In the genomic region with DNA sequence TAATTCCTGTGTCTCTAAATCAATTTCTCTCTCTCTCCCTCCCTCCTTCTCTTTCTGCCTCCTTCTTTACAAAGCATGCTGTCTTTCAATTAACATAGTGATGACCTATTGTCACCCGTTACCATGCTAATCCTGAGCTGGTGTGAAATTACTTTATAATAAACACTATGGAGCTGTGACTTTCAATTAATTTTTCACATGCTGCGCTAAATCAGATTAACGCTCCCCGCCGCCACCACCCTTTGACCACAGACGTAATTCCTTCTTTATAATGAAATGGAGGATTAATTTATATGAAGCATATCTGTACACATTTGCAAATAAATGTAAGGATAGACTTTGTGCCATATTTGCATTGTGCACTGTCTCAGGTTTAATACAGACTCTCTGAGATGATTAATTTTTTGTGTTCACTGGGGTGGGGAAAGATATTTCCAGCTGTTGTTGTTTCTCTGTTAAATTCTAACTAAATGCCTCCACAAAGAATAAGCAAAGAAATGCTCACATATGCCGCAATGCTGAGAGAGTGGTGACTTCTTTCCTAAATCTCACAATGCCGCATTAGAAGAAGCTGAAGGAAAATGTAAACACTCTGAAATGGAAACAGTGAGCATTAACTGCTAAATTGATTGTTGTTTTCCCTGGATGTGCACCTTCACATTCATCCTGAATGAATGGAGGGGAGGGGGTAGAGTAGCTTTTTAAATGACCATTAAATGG, we compare ENCODE assay signal across 24 cellular contexts.
A peak's percentile ranks its signal among the peaks of the same experiment; 100 is the strongest.
DNase-seq lines count a peak whose midpoint lies in the region; ATAC-seq and TF ChIP-seq lines count a peak whose summit lies in the region.
"Had no signal": no experiment of that assay in that cellular context is flagged by ENCODE, and none has a peak within 500 bp of the region (broad histone marks: within the 10 kb centered on the region; RNA-seq: fewer than 3 reads in every experiment).

No MANE protein-coding gene starts in this region.

- H3K4ac ChIP-seq in mesendoderm (ENCODE audit: low read depth, low read length), result no peak overlapping the region

- intact Hi-C loops in cardiac septum (cut with DNase I), result no loop called here

- no CpG with 5 or more reads among the region's 8 CpGs for WGBS in mesendoderm (ENCODE audit: extremely low coverage, insufficient coverage, low lambda C conversion rate)

- H3K27ac ChIP-seq in mesendoderm (ENCODE audit: low read depth, low read length), result no peak overlapping the region
- H3K27ac ChIP-seq: C4-2B had no signal

- H4K8ac ChIP-seq in mesendoderm (ENCODE audit: low read depth, low read length), result no peak overlapping the region

- H2AK5ac ChIP-seq in mesendoderm (ENCODE audit: low read length), result no peak overlapping the region

- H3K18ac ChIP-seq in mesendoderm (ENCODE audit: low read length), result no peak overlapping the region

- no peak overlapping the region for H3K9ac ChIP-seq in mesendoderm (ENCODE audit: low read length)
- H3K9ac ChIP-seq: SK-N-SH had no signal

- H3K4me1 ChIP-seq in mesendoderm (ENCODE audit: control insufficient read depth, low read depth, low read length), result peaks cover 3% of the 10 kb centered on the region
- H3K4me1 ChIP-seq: Caco-2 had no signal

- H3K4me3 ChIP-seq in epithelial cell of proximal tubule (ENCODE audit: low read depth, low read length) (peak overlapping the region; percentile 19), mesendoderm (ENCODE audit: low read length) (no peak overlapping the region), retinal pigment epithelial cell (ENCODE audit: low read length) (no peak overlapping the region)
- H3K4me3 ChIP-seq: MG63 had no signal

- no peaks in the 10 kb centered on the region for H3K36me3 ChIP-seq in mesendoderm (ENCODE audit: control insufficient read depth, insufficient read depth, low read length)
- H3K36me3 ChIP-seq: MG63 had no signal

- H2BK15ac ChIP-seq in mesendoderm (replicated peaks; ENCODE audit: low read depth), result no peak overlapping the region

- no peak overlapping the region for H4K5ac ChIP-seq in mesendoderm (ENCODE audit: low read length)

- H3K23ac ChIP-seq in mesendoderm (ENCODE audit: low read length), result no peak overlapping the region

- no peak overlapping the region for H3K56ac ChIP-seq in mesendoderm (ENCODE audit: low read length)

- DNase-seq in NCI-H82 (lab: John Stamatoyannopoulos, UW) (peak; percentile 51), NCI-H82 treated with DMSO at 0.1 percent for 48 hours (lab: John Stamatoyannopoulos, UW; ENCODE audit: unreplicated experiment) (no peak), epithelial cell of proximal tubule (ENCODE audit: low read depth) (peak; percentile 51), mesendoderm (peak; percentile 8), retinal pigment epithelial cell (ENCODE audit: low read depth) (peak; percentile 56), cardiac septum (ENCODE audit: low spot score) (no peak)
- DNase-seq: Caco-2; CD8-positive, alpha-beta T cell; DMS79 treated with DMSO at 0.1 percent for 48 hours; GF-D8; H7; KBM-7; MG63; NCI-H1105 treated with DMSO at 0.1 percent for 48 hours; NCI-H146; NCI-H1930; NCI-H2227 treated with DMSO at 0.1 percent for 48 hours; NK-92 treated with Interleukin-12 subunit alpha and Interleukin-12 subunit beta, amount 100 ng/mL, for 24 hours; PC-3; SK-N-SH; SW 1271 had no signal

- TF ChIP-seq CTCF in epithelial cell of proximal tubule (conservative IDR thresholded peaks at IDR 0.05; ENCODE audit: low read depth, low read length) (no peak), retinal pigment epithelial cell (conservative IDR thresholded peaks at IDR 0.05; ENCODE audit: low read depth, low read length) (no peak)

- H2BK5ac ChIP-seq in mesendoderm (ENCODE audit: low read length), result no peak overlapping the region

- H3K4me2 ChIP-seq in mesendoderm (ENCODE audit: low read length), result no peak overlapping the region
- H3K4me2 ChIP-seq: SK-N-SH had no signal

- no peak for ATAC-seq in GM19351 (IDR thresholded peaks at IDR 0.05; ENCODE audit: unreplicated experiment)
- ATAC-seq in HG03439 (IDR thresholded peaks at IDR 0.05; ENCODE audit: unreplicated experiment), result no peak
- ATAC-seq: CD8-positive, alpha-beta T cell; PC-3 had no signal

- H2BK120ac ChIP-seq in mesendoderm (ENCODE audit: low read depth, low read length), result no peak overlapping the region

- H3K27me3 ChIP-seq in mesendoderm (ENCODE audit: insufficient read depth, low read length, poor library complexity), result no peaks in the 10 kb centered on the region
- H3K27me3 ChIP-seq: MG63 had no signal

- no peaks in the 10 kb centered on the region for H3K79me1 ChIP-seq in mesendoderm (ENCODE audit: low read length)

- H3K79me2 ChIP-seq in mesendoderm (ENCODE audit: control insufficient read depth, insufficient read depth, low read length), result no peaks in the 10 kb centered on the region

Comparison
In these comparisons a context has a peak if more than half of its experiments do, and no peak if none do; other contexts are left out.
1. DNase-seq: peak in NCI-H82 (single experiment), epithelial cell of proximal tubule (single experiment), mesendoderm (single experiment) and retinal pigment epithelial cell (single experiment); none in NCI-H82 treated with DMSO at 0.1 percent for 48 hours (single experiment) and cardiac septum (single experiment).